Comparison of ENCODE assay signal across 1 cellular context in the genomic region with DNA sequence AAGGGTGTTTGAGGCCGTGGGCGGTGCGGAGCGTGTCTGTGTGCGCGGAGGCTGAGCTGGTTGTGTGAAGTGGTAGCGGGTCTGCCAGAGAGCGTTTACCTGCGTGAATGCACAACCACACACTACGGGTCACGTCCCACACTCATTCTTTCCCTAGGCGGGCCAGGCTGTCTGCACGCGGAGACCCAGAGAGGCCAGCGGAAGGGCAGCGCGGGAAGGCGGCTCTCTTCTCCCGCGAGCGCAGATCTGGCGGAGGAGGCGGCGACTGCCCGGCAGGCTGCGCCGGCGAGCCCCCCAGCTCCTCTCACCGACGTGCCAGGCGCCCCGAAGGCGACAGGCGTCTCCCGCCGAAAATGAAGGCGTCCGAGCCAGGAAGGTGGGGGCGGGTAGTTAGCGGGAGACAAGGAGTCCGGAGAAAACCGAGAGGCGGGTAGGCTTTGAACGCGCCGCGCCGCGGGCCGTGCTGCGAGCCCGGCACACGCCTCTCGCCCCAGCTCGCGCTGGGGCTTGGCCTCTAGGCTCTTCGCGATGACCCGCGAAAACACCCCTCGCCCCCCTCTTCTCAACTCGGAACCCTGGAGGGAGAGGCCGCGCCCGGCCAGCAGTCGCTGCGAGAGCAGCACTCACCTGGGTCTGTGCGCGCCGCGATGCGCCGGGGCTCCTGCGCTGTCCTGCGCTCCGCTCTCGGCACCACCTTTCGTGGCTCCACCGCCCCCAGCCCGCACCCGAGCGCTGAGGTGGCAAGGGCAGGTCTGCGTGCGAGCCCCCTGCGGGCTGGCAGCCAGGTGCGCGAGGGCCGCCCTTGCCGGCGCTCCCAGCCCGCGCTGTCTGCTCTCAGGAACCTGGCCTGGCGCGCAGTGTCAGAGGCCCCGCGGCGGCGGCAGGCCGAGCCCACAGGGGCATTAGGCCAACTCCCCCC.
TF ChIP-seq lines count a peak whose summit lies in the region.

No MANE protein-coding gene starts in this region.

TF ChIP-seq in GM12878, 131 proteins besides CTCF, POLR2A, EP300 and RAD21:
- TF ChIP-seq SUZ12 (IDR thresholded peaks at IDR 0.05; ENCODE audit: unreplicated experiment) (peak; percentile 24), CREM (IDR thresholded peaks at IDR 0.05; ENCODE audit: low read depth) (no peak), SMARCA5 (IDR thresholded peaks at IDR 0.05) (no peak)
- TF ChIP-seq, protein P1, sequence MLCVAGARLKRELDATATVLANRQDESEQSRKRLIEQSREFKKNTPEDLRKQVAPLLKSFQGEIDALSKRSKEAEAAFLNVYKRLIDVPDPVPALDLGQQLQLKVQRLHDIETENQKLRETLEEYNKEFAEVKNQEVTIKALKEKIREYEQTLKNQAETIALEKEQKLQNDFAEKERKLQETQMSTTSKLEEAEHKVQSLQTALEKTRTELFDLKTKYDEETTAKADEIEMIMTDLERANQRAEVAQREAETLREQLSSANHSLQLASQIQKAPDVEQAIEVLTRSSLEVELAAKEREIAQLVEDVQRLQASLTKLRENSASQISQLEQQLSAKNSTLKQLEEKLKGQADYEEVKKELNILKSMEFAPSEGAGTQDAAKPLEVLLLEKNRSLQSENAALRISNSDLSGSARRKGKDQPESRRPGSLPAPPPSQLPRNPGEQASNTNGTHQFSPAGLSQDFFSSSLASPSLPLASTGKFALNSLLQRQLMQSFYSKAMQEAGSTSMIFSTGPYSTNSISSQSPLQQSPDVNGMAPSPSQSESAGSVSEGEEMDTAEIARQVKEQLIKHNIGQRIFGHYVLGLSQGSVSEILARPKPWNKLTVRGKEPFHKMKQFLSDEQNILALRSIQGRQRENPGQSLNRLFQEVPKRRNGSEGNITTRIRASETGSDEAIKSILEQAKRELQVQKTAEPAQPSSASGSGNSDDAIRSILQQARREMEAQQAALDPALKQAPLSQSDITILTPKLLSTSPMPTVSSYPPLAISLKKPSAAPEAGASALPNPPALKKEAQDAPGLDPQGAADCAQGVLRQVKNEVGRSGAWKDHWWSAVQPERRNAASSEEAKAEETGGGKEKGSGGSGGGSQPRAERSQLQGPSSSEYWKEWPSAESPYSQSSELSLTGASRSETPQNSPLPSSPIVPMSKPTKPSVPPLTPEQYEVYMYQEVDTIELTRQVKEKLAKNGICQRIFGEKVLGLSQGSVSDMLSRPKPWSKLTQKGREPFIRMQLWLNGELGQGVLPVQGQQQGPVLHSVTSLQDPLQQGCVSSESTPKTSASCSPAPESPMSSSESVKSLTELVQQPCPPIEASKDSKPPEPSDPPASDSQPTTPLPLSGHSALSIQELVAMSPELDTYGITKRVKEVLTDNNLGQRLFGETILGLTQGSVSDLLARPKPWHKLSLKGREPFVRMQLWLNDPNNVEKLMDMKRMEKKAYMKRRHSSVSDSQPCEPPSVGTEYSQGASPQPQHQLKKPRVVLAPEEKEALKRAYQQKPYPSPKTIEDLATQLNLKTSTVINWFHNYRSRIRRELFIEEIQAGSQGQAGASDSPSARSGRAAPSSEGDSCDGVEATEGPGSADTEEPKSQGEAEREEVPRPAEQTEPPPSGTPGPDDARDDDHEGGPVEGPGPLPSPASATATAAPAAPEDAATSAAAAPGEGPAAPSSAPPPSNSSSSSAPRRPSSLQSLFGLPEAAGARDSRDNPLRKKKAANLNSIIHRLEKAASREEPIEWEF (IDR thresholded peaks at IDR 0.05; ENCODE audit: insufficient replicate concordance, low read depth, low read length), result no peak
